ENCODE assay signal across 1 cellular context in genomic region chr5:1315709-1316587, GRCh38.
A peak's percentile ranks its signal among the peaks of the same experiment; 100 is the strongest.
TF ChIP-seq lines count a peak whose summit lies in the region.

No MANE protein-coding gene starts in this region.

TF ChIP-seq in HEK293, 187 proteins besides CTCF, POLR2A, EP300 and RAD21 (continued from another document and continues in another):
- TF ChIP-seq ZNF398 (tag by site-specific recombination; IDR thresholded peaks at IDR 0.05) = peak; percentile 59; the same call in 1 of the 2 replicates
- no peak for TF ChIP-seq ZNF2 (tag by site-specific recombination; IDR thresholded peaks at IDR 0.05)
- TF ChIP-seq ZSCAN16 (tag by site-specific recombination; IDR thresholded peaks at IDR 0.05) = no peak
- no peak for TF ChIP-seq ZNF324 (tag by site-specific recombination; IDR thresholded peaks at IDR 0.05)
- no peak for TF ChIP-seq ZNF202 (tag by site-specific recombination; IDR thresholded peaks at IDR 0.05; ENCODE audit: borderline replicate concordance)
- peak; percentile 90 for TF ChIP-seq KLF17 (tag by site-specific recombination; IDR thresholded peaks at IDR 0.05)
- 0 out of 2 replicates have a peak, but pooled peaks have one; percentile 51 for TF ChIP-seq ZNF561 (tag by site-specific recombination; IDR thresholded peaks at IDR 0.05; ENCODE audit: borderline replicate concordance)
- no peak for TF ChIP-seq PBX3 (CRISPR knock-in tag; IDR thresholded peaks at IDR 0.05)
- TF ChIP-seq ZNF174 (tag by site-specific recombination; IDR thresholded peaks at IDR 0.05) = no peak
- TF ChIP-seq ZSCAN4 (tag by site-specific recombination; IDR thresholded peaks at IDR 0.05) = no peak
- peak; percentile 15; the same call in 1 of the 2 replicates for TF ChIP-seq ZNF600 (tag by site-specific recombination; IDR thresholded peaks at IDR 0.05)
- no peak for TF ChIP-seq ZFP37 (tag by site-specific recombination; IDR thresholded peaks at IDR 0.05)
- TF ChIP-seq ZNF449 (tag by site-specific recombination; IDR thresholded peaks at IDR 0.05) = peak; percentile 64
- TF ChIP-seq SP2 (tag by site-specific recombination; IDR thresholded peaks at IDR 0.05) = no peak
- TF ChIP-seq ZNF24 (tag by site-specific recombination; IDR thresholded peaks at IDR 0.05) = no peak
- no peak for TF ChIP-seq ZNF596 (tag by site-specific recombination; IDR thresholded peaks at IDR 0.05)
- TF ChIP-seq KLF1 (tag by site-specific recombination; IDR thresholded peaks at IDR 0.05) = peak; percentile 95
- peak; percentile 75 for TF ChIP-seq ZIC2 (tag by site-specific recombination; IDR thresholded peaks at IDR 0.05)
- TF ChIP-seq ZNF221 (tag by site-specific recombination; IDR thresholded peaks at IDR 0.05; ENCODE audit: borderline replicate concordance) = no peak
- TF ChIP-seq ZNF560 (tag by site-specific recombination; IDR thresholded peaks at IDR 0.05; ENCODE audit: borderline replicate concordance) = no peak
- no peak for TF ChIP-seq ZNF211 (tag by site-specific recombination; IDR thresholded peaks at IDR 0.05; ENCODE audit: low read depth)
- peak; percentile 51 for TF ChIP-seq ZNF423 (tag by site-specific recombination; IDR thresholded peaks at IDR 0.05)
- TF ChIP-seq PRDM1 (tag by site-specific recombination; IDR thresholded peaks at IDR 0.05) = no peak
- no peak for TF ChIP-seq ZBTB17 (tag by site-specific recombination; IDR thresholded peaks at IDR 0.05)
- no peak for TF ChIP-seq ZNF121 (tag by site-specific recombination; IDR thresholded peaks at IDR 0.05)
- TF ChIP-seq ZNF239 (tag by site-specific recombination; IDR thresholded peaks at IDR 0.05) = no peak
- TF ChIP-seq SP3 (tag by site-specific recombination; IDR thresholded peaks at IDR 0.05) = 0 out of 2 replicates have a peak, but pooled peaks have one; percentile 12
- TF ChIP-seq ZNF16 (tag by site-specific recombination; IDR thresholded peaks at IDR 0.05; ENCODE audit: low read depth) = no peak
- TF ChIP-seq ZNF513 (tag by site-specific recombination; IDR thresholded peaks at IDR 0.05) = no peak
- TF ChIP-seq YY1 (tag by site-specific recombination; IDR thresholded peaks at IDR 0.05) = no peak
- no peak for TF ChIP-seq HOXD13 (CRISPR knock-in tag; IDR thresholded peaks at IDR 0.05; ENCODE audit: borderline replicate concordance)
- no peak for TF ChIP-seq ZNF704 (tag by site-specific recombination; IDR thresholded peaks at IDR 0.05)
- no peak for TF ChIP-seq ZNF624 (tag by site-specific recombination; IDR thresholded peaks at IDR 0.05)
- no peak for TF ChIP-seq ZNF518A (tag by site-specific recombination; conservative IDR thresholded peaks at IDR 0.05; ENCODE audit: low read depth)
- no peak for TF ChIP-seq ZNF776 (tag by site-specific recombination; IDR thresholded peaks at IDR 0.05; ENCODE audit: borderline replicate concordance)
- TF ChIP-seq TCF7L2 (IDR thresholded peaks at IDR 0.05; ENCODE audit: borderline replicate concordance, low read depth, low read length) = no peak
- TF ChIP-seq ZNF341 (tag by site-specific recombination; IDR thresholded peaks at IDR 0.05; ENCODE audit: low read depth) = peak; percentile 12; the same call in 1 of the 2 replicates
- peak; percentile 42; the same call in 1 of the 2 replicates for TF ChIP-seq ZNF843 (tag by site-specific recombination; IDR thresholded peaks at IDR 0.05)
- TF ChIP-seq ZBTB48 (tag by site-specific recombination; IDR thresholded peaks at IDR 0.05) = peak; percentile 30; the same call in 1 of the 2 replicates
- TF ChIP-seq ZNF362 (tag by site-specific recombination; IDR thresholded peaks at IDR 0.05) = no peak
- TF ChIP-seq SCRT2 (tag by site-specific recombination; IDR thresholded peaks at IDR 0.05) = peak; percentile 87
- no peak for TF ChIP-seq AEBP2 (tag by site-specific recombination; IDR thresholded peaks at IDR 0.05; ENCODE audit: borderline replicate concordance)
- no peak for TF ChIP-seq ZNF660 (tag by site-specific recombination; IDR thresholded peaks at IDR 0.05)
- TF ChIP-seq BCL6B (tag by site-specific recombination; IDR thresholded peaks at IDR 0.05) = no peak
- TF ChIP-seq ZEB2 (tag by site-specific recombination; IDR thresholded peaks at IDR 0.05) = peak; percentile 78
- TF ChIP-seq KLF7 (tag by site-specific recombination; IDR thresholded peaks at IDR 0.05; ENCODE audit: borderline replicate concordance) = peak; percentile 81; the same call in 1 of the 2 replicates
